In the genomic region with DNA sequence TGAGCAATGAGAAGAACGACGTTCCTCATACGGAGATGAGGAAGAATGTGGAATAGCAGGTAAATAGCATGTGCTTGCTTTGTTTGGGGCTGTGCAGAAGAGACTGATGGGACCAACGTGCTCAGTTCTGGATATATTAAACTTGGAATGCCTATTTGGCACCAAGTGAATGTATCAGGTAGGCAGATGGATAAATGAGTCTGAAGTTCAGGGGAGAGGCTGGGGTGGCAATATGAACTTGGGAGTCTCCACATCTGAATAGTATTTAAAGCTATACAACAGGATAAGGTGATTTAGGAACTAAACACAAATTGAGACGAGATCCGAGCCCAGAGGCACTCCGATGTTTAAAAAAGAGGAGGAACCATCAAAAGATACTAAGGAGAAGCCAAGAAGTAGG, we compare ENCODE assay signal across 29 cellular contexts.
"Had no signal": no experiment of that assay in that cellular context is flagged by ENCODE, and none has a peak within 500 bp of the region (broad histone marks: within the 10 kb centered on the region; RNA-seq: fewer than 3 reads in every experiment).

No MANE protein-coding gene starts in this region.

- H3K9me3 ChIP-seq: colonic mucosa, esophagus muscularis mucosa, esophagus squamous epithelium, gastrocnemius medialis, gastroesophageal sphincter, heart left ventricle, heart right ventricle had no signal

- H3K36me3 ChIP-seq: colonic mucosa, esophagus muscularis mucosa, esophagus squamous epithelium, gastrocnemius medialis, gastroesophageal sphincter, heart left ventricle, heart right ventricle had no signal

- H3K4me3 ChIP-seq: colonic mucosa, coronary artery, dorsolateral prefrontal cortex, esophagus muscularis mucosa, esophagus squamous epithelium, gastrocnemius medialis, gastroesophageal sphincter, heart left ventricle, heart right ventricle had no signal

- H3K27me3 Mint-ChIP-seq: effector memory CD8-positive, alpha-beta T cell had no signal

- H3K4me1 ChIP-seq: colonic mucosa, foreskin keratinocyte had no signal

- H3K27ac ChIP-seq: colonic mucosa, coronary artery, dorsolateral prefrontal cortex, epithelial cell of prostate, esophagus muscularis mucosa, esophagus squamous epithelium, foreskin keratinocyte, gastrocnemius medialis, gastroesophageal sphincter, heart left ventricle, heart right ventricle had no signal

- H3K9me3 Mint-ChIP-seq: effector memory CD8-positive, alpha-beta T cell; endodermal cell had no signal

- ATAC-seq: effector memory CD8-positive, alpha-beta T cell; esophagus mucosa; foreskin keratinocyte; gastrocnemius medialis; gastroesophageal sphincter; heart left ventricle; heart right ventricle had no signal

- FAIRE-seq: colon, endometrium, endothelial cell of umbilical vein, frontal cortex had no signal

- H3K27ac Mint-ChIP-seq: dendritic cell treated with granulocyte-macrophage colony-stimulating factor and Interleukin-4, amounts not matched to agents 40 ng/mL and 50 ng/mL, for 4 days; effector memory CD8-positive, alpha-beta T cell; endodermal cell had no signal

- DNase-seq: colonic mucosa; cortex of kidney; dermis blood vessel endothelial cell; dorsolateral prefrontal cortex; effector CD4-positive, alpha-beta T cell; effector CD8-positive, alpha-beta T cell; effector memory CD4-positive, alpha-beta T cell; effector memory CD8-positive, alpha-beta T cell; endodermal cell; erythroblast; esophagus squamous epithelium; foreskin fibroblast; foreskin keratinocyte; foreskin melanocyte; gastrocnemius medialis; glutamatergic neuron; head of caudate nucleus; heart left ventricle; heart right ventricle had no signal

- H3K27me3 ChIP-seq: colonic mucosa, dorsolateral prefrontal cortex, esophagus muscularis mucosa, esophagus squamous epithelium, foreskin keratinocyte, gastrocnemius medialis, gastroesophageal sphincter, heart left ventricle, heart right ventricle had no signal

- H3K4me3 Mint-ChIP-seq: dendritic cell treated with granulocyte-macrophage colony-stimulating factor and Interleukin-4, amounts not matched to agents 40 ng/mL and 50 ng/mL, for 4 days; effector memory CD8-positive, alpha-beta T cell; endodermal cell had no signal
